ENCODE assay signal across 25 cellular contexts in genomic region chr2:152920846-152921245, GRCh38.
DNase-seq lines count a peak whose midpoint lies in the region; ATAC-seq and TF ChIP-seq lines count a peak whose summit lies in the region.
"Had no signal": no experiment of that assay in that cellular context is flagged by ENCODE, and none has a peak within 500 bp of the region (broad histone marks: within the 10 kb centered on the region; RNA-seq: fewer than 3 reads in every experiment).

No MANE protein-coding gene starts in this region.

- peaks cover 0 to 10% of the 10 kb centered on the region in 2 donors for H3K27me3 Mint-ChIP-seq in natural killer cell treated with Interleukin-12 subunit alpha and Interleukin-12 subunit beta and Interleukin-15 and Interleukin-18, amount 100 ng/mL, for 72 hours
- no peaks in the 10 kb centered on the region for H3K27me3 Mint-ChIP-seq in activated CD4-positive, alpha-beta T cell treated with anti-CD3 and anti-CD28 coated beads, Interleukin-2, amount 10 ng/mL, durations not matched to agents 7 days and 5 days
- H3K27me3 Mint-ChIP-seq: activated B cell treated with CpG ODN at 0.5 μM for 24 hours had no signal

- no peaks in the 10 kb centered on the region for H3K9me3 ChIP-seq in MG63
- H3K9me3 ChIP-seq: BLaER1 had no signal

- in situ Hi-C loops in GM13977 (cut with MboI; ENCODE audit: low pct_unique_long_range_greater_than_20kb, low sequenced_read_pairs, unreplicated experiment) = no loop called here

- ATAC-seq in natural killer cell treated with Interleukin-12 subunit alpha and Interleukin-12 subunit beta and Interleukin-15 and Interleukin-18, amount 100 ng/mL, for 72 hours = no peak
- ATAC-seq: activated CD8-positive, alpha-beta T cell treated with anti-CD3 and anti-CD28 coated beads, Interleukin-2, amount 10 ng/mL, durations not matched to agents 7 days and 5 days had no signal

- POLR2A ChIA-PET in activated CD4-positive, alpha-beta T cell treated with anti-CD3 and anti-CD28 coated beads, Interleukin-2, amount 10 ng/mL, durations not matched to agents 7 days and 5 days (lab: Charles Lee) = interaction anchor here (0.6 kb wide), 1 partner anchor 17 kb away, joined by 14 read pairs; no protein-coding TSS in a partner anchor

- H3K36me3 ChIP-seq in MG63 = no peaks in the 10 kb centered on the region
- H3K36me3 ChIP-seq: BLaER1 had no signal

- no peaks in the 10 kb centered on the region for H3K27me3 ChIP-seq in MG63
- H3K27me3 ChIP-seq: BLaER1 had no signal

- no peak overlapping the region for H3K27ac ChIP-seq in epithelial cell of prostate
- H3K27ac ChIP-seq: BLaER1, KMS-11, parathyroid adenoma had no signal

- peak; percentile 2 for DNase-seq in GM04504 (ENCODE audit: low read depth)
- DNase-seq in MG63 = peak; percentile 29
- DNase-seq in epithelial cell of prostate (ENCODE audit: low read depth, low spot score) = peak; percentile 43
- DNase-seq in renal cortical epithelial cell (ENCODE audit: low read depth) = peak; percentile 25
- DNase-seq in GM13977 (ENCODE audit: low spot score) = no peak
- DNase-seq in natural killer cell treated with Interleukin-12 subunit alpha and Interleukin-12 subunit beta and Interleukin-15 and Interleukin-18, amount 100 ng/mL, for 72 hours (ENCODE audit: low spot score) = no peak
- no peak for DNase-seq in activated CD4-positive, alpha-beta T cell treated with anti-CD3 and anti-CD28 coated beads for 4 hours
- no peak for DNase-seq in activated CD4-positive, alpha-beta T cell treated with anti-CD3 and anti-CD28 coated beads, Interleukin-2, amount 10 ng/mL, durations not matched to agents 7 days and 5 days
- DNase-seq: activated B cell treated with CpG ODN at 0.5 μM for 24 hours; activated CD8-positive, alpha-beta T cell treated with anti-CD3 and anti-CD28 coated beads, Interleukin-2, amount 10 ng/mL, durations not matched to agents 7 days and 5 days; activated naive CD4-positive, alpha-beta T cell treated with anti-CD3 and anti-CD28 coated beads, Interleukin-2, amount 50 U/mL, for 16 hours; activated T-cell treated with anti-CD3 and anti-CD28 coated beads, Interleukin-2, amount 50 U/mL, for 48 hours; aorta; Calu3; effector memory CD4-positive, alpha-beta T cell; hippocampal formation; islet precursor cell; NCI-H1105; NCI-H524 treated with DMSO at 0.1 percent for 48 hours; SIG-M5; stimulated activated naive CD4-positive, alpha-beta T cell treated with Interleukin-2 at 50 U/mL for 16 hours had no signal

- no peak overlapping the region for H3K4me3 Mint-ChIP-seq in natural killer cell treated with Interleukin-12 subunit alpha and Interleukin-12 subunit beta and Interleukin-15 and Interleukin-18, amount 100 ng/mL, for 72 hours
- H3K4me3 Mint-ChIP-seq in activated CD4-positive, alpha-beta T cell treated with anti-CD3 and anti-CD28 coated beads, Interleukin-2, amount 10 ng/mL, durations not matched to agents 7 days and 5 days = no peak overlapping the region
- H3K4me3 Mint-ChIP-seq: activated B cell treated with CpG ODN at 0.5 μM for 24 hours; activated CD8-positive, alpha-beta T cell treated with anti-CD3 and anti-CD28 coated beads, Interleukin-2, amount 10 ng/mL, durations not matched to agents 7 days and 5 days; type B pancreatic cell had no signal

- TF ChIP-seq CTCF in GM13977 (IDR thresholded peaks at IDR 0.05; ENCODE audit: extremely low read depth, insufficient read depth, missing control alignments) = no peak

- H3K27ac Mint-ChIP-seq in natural killer cell treated with Interleukin-12 subunit alpha and Interleukin-12 subunit beta and Interleukin-15 and Interleukin-18, amount 100 ng/mL, for 72 hours = no peak overlapping the region
- H3K27ac Mint-ChIP-seq in activated CD4-positive, alpha-beta T cell treated with anti-CD3 and anti-CD28 coated beads, Interleukin-2, amount 10 ng/mL, durations not matched to agents 7 days and 5 days = no peak overlapping the region
- H3K27ac Mint-ChIP-seq: activated B cell treated with CpG ODN at 0.5 μM for 24 hours; activated CD8-positive, alpha-beta T cell treated with anti-CD3 and anti-CD28 coated beads, Interleukin-2, amount 10 ng/mL, durations not matched to agents 7 days and 5 days; type B pancreatic cell had no signal

- no peaks in the 10 kb centered on the region for H3K4me1 Mint-ChIP-seq in natural killer cell treated with Interleukin-12 subunit alpha and Interleukin-12 subunit beta and Interleukin-15 and Interleukin-18, amount 100 ng/mL, for 72 hours (ENCODE audit: low read depth in 2 of 2)
- no peaks in the 10 kb centered on the region for H3K4me1 Mint-ChIP-seq in activated CD4-positive, alpha-beta T cell treated with anti-CD3 and anti-CD28 coated beads, Interleukin-2, amount 10 ng/mL, durations not matched to agents 7 days and 5 days
- H3K4me1 Mint-ChIP-seq: activated B cell treated with CpG ODN at 0.5 μM for 24 hours had no signal

- H3K4me3 ChIP-seq in MG63 = no peak overlapping the region
- H3K4me3 ChIP-seq: BLaER1 had no signal

- CTCF ChIA-PET in activated CD4-positive, alpha-beta T cell treated with anti-CD3 and anti-CD28 coated beads, Interleukin-2, amount 10 ng/mL, durations not matched to agents 7 days and 5 days (lab: Charles Lee) = no interaction called here

- no peaks in the 10 kb centered on the region for H3K9me3 Mint-ChIP-seq in natural killer cell treated with Interleukin-12 subunit alpha and Interleukin-12 subunit beta and Interleukin-15 and Interleukin-18, amount 100 ng/mL, for 72 hours
- no peaks in the 10 kb centered on the region for H3K9me3 Mint-ChIP-seq in activated CD4-positive, alpha-beta T cell treated with anti-CD3 and anti-CD28 coated beads, Interleukin-2, amount 10 ng/mL, durations not matched to agents 7 days and 5 days
- H3K9me3 Mint-ChIP-seq: type B pancreatic cell had no signal

- no peaks in the 10 kb centered on the region for H3K36me3 Mint-ChIP-seq in natural killer cell treated with Interleukin-12 subunit alpha and Interleukin-12 subunit beta and Interleukin-15 and Interleukin-18, amount 100 ng/mL, for 72 hours
- H3K36me3 Mint-ChIP-seq in activated CD4-positive, alpha-beta T cell treated with anti-CD3 and anti-CD28 coated beads, Interleukin-2, amount 10 ng/mL, durations not matched to agents 7 days and 5 days (ENCODE audit: low read depth) = no peaks in the 10 kb centered on the region
- H3K36me3 Mint-ChIP-seq: type B pancreatic cell had no signal

Comparison
In these comparisons a context has a peak if more than half of its experiments do, and no peak if none do; other contexts are left out.
1. DNase-seq: peak in GM04504 (single experiment), MG63 (single experiment), epithelial cell of prostate (single experiment) and renal cortical epithelial cell (single experiment); none in GM13977 (single experiment), natural killer cell treated with Interleukin-12 subunit alpha and Interleukin-12 subunit beta and Interleukin-15 and Interleukin-18, amount 100 ng/mL, for 72 hours (single experiment), activated CD4-positive, alpha-beta T cell treated with anti-CD3 and anti-CD28 coated beads for 4 hours (0 of 2) and activated CD4-positive, alpha-beta T cell treated with anti-CD3 and anti-CD28 coated beads, Interleukin-2, amount 10 ng/mL, durations not matched to agents 7 days and 5 days (single experiment).